In the genomic region with DNA sequence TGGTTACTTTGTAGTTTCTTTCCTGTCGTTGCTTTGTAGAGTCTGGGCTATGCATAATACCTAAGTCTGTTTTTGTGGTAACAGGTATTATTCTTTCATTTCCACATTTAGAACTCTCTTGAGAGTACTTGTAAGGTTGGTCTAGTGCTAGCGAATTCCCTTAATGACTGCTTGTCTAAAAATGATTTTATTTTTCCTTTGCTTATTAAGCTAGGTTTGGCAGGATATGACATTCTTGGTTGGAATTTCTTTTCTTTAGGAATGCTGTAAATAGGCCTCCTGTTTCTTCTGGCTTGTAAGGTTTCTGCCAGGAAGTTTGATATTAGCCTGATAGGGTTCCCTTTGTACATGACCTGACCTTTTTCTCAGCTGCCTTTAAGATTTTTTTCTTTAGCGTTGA, we compare ENCODE assay signal across 11 cellular contexts.
DNase-seq lines count a peak whose midpoint lies in the region; ATAC-seq lines count a peak whose summit lies in the region.
"Had no signal": no experiment of that assay in that cellular context is flagged by ENCODE, and none has a peak within 500 bp of the region (broad histone marks: within the 10 kb centered on the region; RNA-seq: fewer than 3 reads in every experiment).

No MANE protein-coding gene starts in this region.

- DNase-seq in epithelial cell of prostate (ENCODE audit: low read depth, low spot score) (no peak), cortex of kidney (lab: John Stamatoyannopoulos, UW) (no peak), NCI-H526 treated with DMSO at 0.1 percent for 48 hours (lab: John Stamatoyannopoulos, UW) (no peak), NCI-H1930 (lab: John Stamatoyannopoulos, UW) (no peak), middle frontal gyrus (ENCODE audit: extremely low spot score, low spot score) (no peak)
- DNase-seq: brain microvascular endothelial cell, pancreas, transverse colon had no signal

- H3K27ac ChIP-seq in epithelial cell of prostate = peak overlapping the region; percentile 74
- H3K27ac ChIP-seq: brain microvascular endothelial cell, pancreas, transverse colon had no signal

- ATAC-seq in GM18511 (IDR thresholded peaks at IDR 0.05; ENCODE audit: unreplicated experiment) = peak; percentile 90
- peak; percentile 97 for ATAC-seq in GM21529 (IDR thresholded peaks at IDR 0.05; ENCODE audit: unreplicated experiment)
- peak; percentile 97 for ATAC-seq in HG03378 (IDR thresholded peaks at IDR 0.05; ENCODE audit: unreplicated experiment)
- ATAC-seq: pancreas had no signal
